In genomic region chr1:207745839-207746767, GRCh38 we compare ENCODE assay signal across 1 cellular context.
TF ChIP-seq lines count a peak whose summit lies in the region.

No MANE protein-coding gene starts in this region.

TF ChIP-seq in K562, 482 proteins besides CTCF, POLR2A, EP300 and RAD21 (continued from another document and continues in another):
- TF ChIP-seq ARID3A (IDR thresholded peaks at IDR 0.05; ENCODE audit: borderline replicate concordance, low read depth, low read length) (peak; percentile 50; the same call in 1 of the 2 replicates), JUN (IDR thresholded peaks at IDR 0.05; ENCODE audit: borderline replicate concordance, low read depth, low read length) (0 out of 2 replicates have a peak, but pooled peaks have one; percentile 59), JUN (CRISPR knock-in tag; IDR thresholded peaks at IDR 0.05; ENCODE audit: borderline replicate concordance) (no peak), SP1 (CRISPR knock-in tag; IDR thresholded peaks at IDR 0.05) (peak; percentile 52; the same call in 1 of the 2 replicates), GATAD2A (IDR thresholded peaks at IDR 0.05) (peak; percentile 52; the same call in 1 of the 2 replicates), RREB1 (CRISPR knock-in tag; IDR thresholded peaks at IDR 0.05) (no peak), TARDBP (IDR thresholded peaks at IDR 0.05) (no peak), THAP12 (CRISPR knock-in tag; IDR thresholded peaks at IDR 0.05) (no peak), ZFPM2 (CRISPR knock-in tag; IDR thresholded peaks at IDR 0.05) (no peak), NRF1 (conservative IDR thresholded peaks at IDR 0.05 in 1 of 2, IDR thresholded peaks at IDR 0.05 in 1 of 2) (peak; percentile 45 to 47; a peak in 3 of 4 replicates), GABPB1 (CRISPR knock-in tag; IDR thresholded peaks at IDR 0.05) (0 out of 2 replicates have a peak, but pooled peaks have one; percentile 20), STAT6 (CRISPR knock-in tag; IDR thresholded peaks at IDR 0.05) (no peak), STAG1 (CRISPR knock-in tag; IDR thresholded peaks at IDR 0.05; ENCODE audit: borderline replicate concordance) (no peak), SMAD3 (CRISPR knock-in tag; conservative IDR thresholded peaks at IDR 0.05) (no peak; the same call in 1 of the 2 replicates), SIN3A (IDR thresholded peaks at IDR 0.05; ENCODE audit: borderline replicate concordance in 2 of 2, control insufficient read depth in 1 of 2, low read depth in 2 of 2, low read length in 2 of 2) (no peak), BCOR (IDR thresholded peaks at IDR 0.05) (no peak; the same call in 1 of the 2 replicates), BRD9 (IDR thresholded peaks at IDR 0.05; ENCODE audit: low read depth, partially characterized antibody) (no peak), STAT5A (IDR thresholded peaks at IDR 0.05; ENCODE audit: borderline replicate concordance, low read length) (peak; percentile 59; the same call in 1 of the 2 replicates)
- TF ChIP-seq, protein P1, sequence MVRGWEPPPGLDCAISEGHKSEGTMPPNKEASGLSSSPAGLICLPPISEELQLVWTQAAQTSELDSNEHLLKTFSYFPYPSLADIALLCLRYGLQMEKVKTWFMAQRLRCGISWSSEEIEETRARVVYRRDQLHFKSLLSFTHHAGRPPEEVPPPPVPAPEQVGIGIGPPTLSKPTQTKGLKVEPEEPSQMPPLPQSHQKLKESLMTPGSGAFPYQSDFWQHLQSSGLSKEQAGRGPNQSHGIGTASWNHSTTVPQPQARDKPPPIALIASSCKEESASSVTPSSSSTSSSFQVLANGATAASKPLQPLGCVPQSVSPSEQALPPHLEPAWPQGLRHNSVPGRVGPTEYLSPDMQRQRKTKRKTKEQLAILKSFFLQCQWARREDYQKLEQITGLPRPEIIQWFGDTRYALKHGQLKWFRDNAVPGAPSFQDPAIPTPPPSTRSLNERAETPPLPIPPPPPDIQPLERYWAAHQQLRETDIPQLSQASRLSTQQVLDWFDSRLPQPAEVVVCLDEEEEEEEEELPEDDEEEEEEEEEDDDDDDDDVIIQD (CRISPR knock-in tag; IDR thresholded peaks at IDR 0.05), result no peak
- TF ChIP-seq, protein P2, sequence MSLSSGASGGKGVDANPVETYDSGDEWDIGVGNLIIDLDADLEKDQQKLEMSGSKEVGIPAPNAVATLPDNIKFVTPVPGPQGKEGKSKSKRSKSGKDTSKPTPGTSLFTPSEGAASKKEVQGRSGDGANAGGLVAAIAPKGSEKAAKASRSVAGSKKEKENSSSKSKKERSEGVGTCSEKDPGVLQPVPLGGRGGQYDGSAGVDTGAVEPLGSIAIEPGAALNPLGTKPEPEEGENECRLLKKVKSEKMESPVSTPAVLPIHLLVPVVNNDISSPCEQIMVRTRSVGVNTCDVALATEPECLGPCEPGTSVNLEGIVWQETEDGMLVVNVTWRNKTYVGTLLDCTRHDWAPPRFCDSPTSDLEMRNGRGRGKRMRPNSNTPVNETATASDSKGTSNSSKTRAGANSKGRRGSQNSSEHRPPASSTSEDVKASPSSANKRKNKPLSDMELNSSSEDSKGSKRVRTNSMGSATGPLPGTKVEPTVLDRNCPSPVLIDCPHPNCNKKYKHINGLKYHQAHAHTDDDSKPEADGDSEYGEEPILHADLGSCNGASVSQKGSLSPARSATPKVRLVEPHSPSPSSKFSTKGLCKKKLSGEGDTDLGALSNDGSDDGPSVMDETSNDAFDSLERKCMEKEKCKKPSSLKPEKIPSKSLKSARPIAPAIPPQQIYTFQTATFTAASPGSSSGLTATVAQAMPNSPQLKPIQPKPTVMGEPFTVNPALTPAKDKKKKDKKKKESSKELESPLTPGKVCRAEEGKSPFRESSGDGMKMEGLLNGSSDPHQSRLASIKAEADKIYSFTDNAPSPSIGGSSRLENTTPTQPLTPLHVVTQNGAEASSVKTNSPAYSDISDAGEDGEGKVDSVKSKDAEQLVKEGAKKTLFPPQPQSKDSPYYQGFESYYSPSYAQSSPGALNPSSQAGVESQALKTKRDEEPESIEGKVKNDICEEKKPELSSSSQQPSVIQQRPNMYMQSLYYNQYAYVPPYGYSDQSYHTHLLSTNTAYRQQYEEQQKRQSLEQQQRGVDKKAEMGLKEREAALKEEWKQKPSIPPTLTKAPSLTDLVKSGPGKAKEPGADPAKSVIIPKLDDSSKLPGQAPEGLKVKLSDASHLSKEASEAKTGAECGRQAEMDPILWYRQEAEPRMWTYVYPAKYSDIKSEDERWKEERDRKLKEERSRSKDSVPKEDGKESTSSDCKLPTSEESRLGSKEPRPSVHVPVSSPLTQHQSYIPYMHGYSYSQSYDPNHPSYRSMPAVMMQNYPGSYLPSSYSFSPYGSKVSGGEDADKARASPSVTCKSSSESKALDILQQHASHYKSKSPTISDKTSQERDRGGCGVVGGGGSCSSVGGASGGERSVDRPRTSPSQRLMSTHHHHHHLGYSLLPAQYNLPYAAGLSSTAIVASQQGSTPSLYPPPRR (CRISPR knock-in tag; IDR thresholded peaks at IDR 0.05; ENCODE audit: borderline replicate concordance), result no peak
- TF ChIP-seq, protein P3, sequence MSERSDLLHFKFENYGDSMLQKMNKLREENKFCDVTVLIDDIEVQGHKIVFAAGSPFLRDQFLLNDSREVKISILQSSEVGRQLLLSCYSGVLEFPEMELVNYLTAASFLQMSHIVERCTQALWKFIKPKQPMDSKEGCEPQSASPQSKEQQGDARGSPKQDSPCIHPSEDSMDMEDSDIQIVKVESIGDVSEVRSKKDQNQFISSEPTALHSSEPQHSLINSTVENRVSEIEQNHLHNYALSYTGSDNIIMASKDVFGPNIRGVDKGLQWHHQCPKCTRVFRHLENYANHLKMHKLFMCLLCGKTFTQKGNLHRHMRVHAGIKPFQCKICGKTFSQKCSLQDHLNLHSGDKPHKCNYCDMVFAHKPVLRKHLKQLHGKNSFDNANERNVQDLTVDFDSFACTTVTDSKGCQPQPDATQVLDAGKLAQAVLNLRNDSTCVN (CRISPR knock-in tag; IDR thresholded peaks at IDR 0.05), result no peak
- TF ChIP-seq, protein P4, sequence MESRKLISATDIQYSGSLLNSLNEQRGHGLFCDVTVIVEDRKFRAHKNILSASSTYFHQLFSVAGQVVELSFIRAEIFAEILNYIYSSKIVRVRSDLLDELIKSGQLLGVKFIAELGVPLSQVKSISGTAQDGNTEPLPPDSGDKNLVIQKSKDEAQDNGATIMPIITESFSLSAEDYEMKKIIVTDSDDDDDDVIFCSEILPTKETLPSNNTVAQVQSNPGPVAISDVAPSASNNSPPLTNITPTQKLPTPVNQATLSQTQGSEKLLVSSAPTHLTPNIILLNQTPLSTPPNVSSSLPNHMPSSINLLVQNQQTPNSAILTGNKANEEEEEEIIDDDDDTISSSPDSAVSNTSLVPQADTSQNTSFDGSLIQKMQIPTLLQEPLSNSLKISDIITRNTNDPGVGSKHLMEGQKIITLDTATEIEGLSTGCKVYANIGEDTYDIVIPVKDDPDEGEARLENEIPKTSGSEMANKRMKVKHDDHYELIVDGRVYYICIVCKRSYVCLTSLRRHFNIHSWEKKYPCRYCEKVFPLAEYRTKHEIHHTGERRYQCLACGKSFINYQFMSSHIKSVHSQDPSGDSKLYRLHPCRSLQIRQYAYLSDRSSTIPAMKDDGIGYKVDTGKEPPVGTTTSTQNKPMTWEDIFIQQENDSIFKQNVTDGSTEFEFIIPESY (CRISPR knock-in tag; IDR thresholded peaks at IDR 0.05), result peak; percentile 40; the same call in 1 of the 2 replicates
- TF ChIP-seq, protein P5, sequence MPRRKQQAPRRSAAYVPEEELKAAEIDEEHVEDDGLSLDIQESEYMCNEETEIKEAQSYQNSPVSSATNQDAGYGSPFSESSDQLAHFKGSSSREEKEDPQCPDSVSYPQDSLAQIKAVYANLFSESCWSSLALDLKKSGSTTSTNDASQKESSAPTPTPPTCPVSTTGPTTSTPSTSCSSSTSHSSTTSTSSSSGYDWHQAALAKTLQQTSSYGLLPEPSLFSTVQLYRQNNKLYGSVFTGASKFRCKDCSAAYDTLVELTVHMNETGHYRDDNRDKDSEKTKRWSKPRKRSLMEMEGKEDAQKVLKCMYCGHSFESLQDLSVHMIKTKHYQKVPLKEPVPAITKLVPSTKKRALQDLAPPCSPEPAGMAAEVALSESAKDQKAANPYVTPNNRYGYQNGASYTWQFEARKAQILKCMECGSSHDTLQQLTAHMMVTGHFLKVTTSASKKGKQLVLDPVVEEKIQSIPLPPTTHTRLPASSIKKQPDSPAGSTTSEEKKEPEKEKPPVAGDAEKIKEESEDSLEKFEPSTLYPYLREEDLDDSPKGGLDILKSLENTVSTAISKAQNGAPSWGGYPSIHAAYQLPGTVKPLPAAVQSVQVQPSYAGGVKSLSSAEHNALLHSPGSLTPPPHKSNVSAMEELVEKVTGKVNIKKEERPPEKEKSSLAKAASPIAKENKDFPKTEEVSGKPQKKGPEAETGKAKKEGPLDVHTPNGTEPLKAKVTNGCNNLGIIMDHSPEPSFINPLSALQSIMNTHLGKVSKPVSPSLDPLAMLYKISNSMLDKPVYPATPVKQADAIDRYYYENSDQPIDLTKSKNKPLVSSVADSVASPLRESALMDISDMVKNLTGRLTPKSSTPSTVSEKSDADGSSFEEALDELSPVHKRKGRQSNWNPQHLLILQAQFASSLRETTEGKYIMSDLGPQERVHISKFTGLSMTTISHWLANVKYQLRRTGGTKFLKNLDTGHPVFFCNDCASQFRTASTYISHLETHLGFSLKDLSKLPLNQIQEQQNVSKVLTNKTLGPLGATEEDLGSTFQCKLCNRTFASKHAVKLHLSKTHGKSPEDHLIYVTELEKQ (CRISPR knock-in tag; IDR thresholded peaks at IDR 0.05), result no peak
